Comparison of ENCODE assay signal across 10 cellular contexts in genomic region chr2:24926220-24926601, GRCh38. TPM values are rescaled to one million over a fixed set of nuclear protein-coding genes. Genes with fewer than 3 reads are reported as not detected.
A peak's percentile ranks its signal among the peaks of the same experiment; 100 is the strongest.
DNase-seq lines count a peak whose midpoint lies in the region; ATAC-seq, FAIRE-seq and TF ChIP-seq lines count a peak whose summit lies in the region.
"Had no signal": no experiment of that assay in that cellular context is flagged by ENCODE, and none has a peak within 500 bp of the region (broad histone marks: within the 10 kb centered on the region; RNA-seq: fewer than 3 reads in every experiment).

No MANE protein-coding gene starts in this region.

- H4K20me1 ChIP-seq in H1 (replicated peaks in 1 of 2; ENCODE audit: control insufficient read depth in 1 of 2, insufficient read depth in 2 of 2, low read length in 2 of 2), result no peaks in the 10 kb centered on the region

- H4K5ac ChIP-seq in H1 (ENCODE audit: insufficient read length, low read depth, low read length), result no peak overlapping the region

- POLR2A ChIA-PET in H1 (lab: Charles Lee; ENCODE audit: partially characterized antibody), result interaction anchor here (1.0 to 1.2 kb wide), 2 partner anchors 9 to 97 kb away, joined by 3 read pairs; no protein-coding TSS in a partner anchor
- POLR2A ChIA-PET in Caco-2 (lab: Charles Lee), result no interaction called here
- POLR2A ChIA-PET in activated CD8-positive, alpha-beta T cell treated with anti-CD3 and anti-CD28 coated beads, Interleukin-2, amount 10 ng/mL, durations not matched to agents 7 days and 5 days (lab: Charles Lee), result no interaction called here

- H3K4me1 Mint-ChIP-seq in Caco-2 (ENCODE audit: low read depth, unreplicated experiment), result no peaks in the 10 kb centered on the region
- peaks cover 7% of the 10 kb centered on the region for H3K4me1 Mint-ChIP-seq in activated CD8-positive, alpha-beta T cell treated with anti-CD3 and anti-CD28 coated beads, Interleukin-2, amount 10 ng/mL, durations not matched to agents 7 days and 5 days (ENCODE audit: low read depth)

- H3K27ac ChIP-seq in left ventricle myocardium inferior (replicated peaks) (peak overlapping the region; percentile 75), H1 (ENCODE audit: low read depth, low read length) (no peak overlapping the region), rectal smooth muscle tissue (ENCODE audit: low read depth, low read length) (no peak overlapping the region), uterus (peak overlapping the region; percentile 57 to 84)

- no peak overlapping the region; the same call in 1 of the 2 replicates for H2AFZ ChIP-seq in H1 (ENCODE audit: low read length)

- peak overlapping the region; percentile 51 for H3K18ac ChIP-seq in H1 (ENCODE audit: extremely low read depth, low read length)

- no peak for TF ChIP-seq CTCF in left ventricle myocardium inferior (IDR thresholded peaks at IDR 0.05; ENCODE audit: borderline replicate concordance)
- no peak for TF ChIP-seq CTCF in H1 (IDR thresholded peaks at IDR 0.05; ENCODE audit: control extremely low read depth in 1 of 3, insufficient read depth in 1 of 3, low read depth in 1 of 3, low read length in 3 of 3)
- TF ChIP-seq CTCF in uterus (IDR thresholded peaks at IDR 0.05), result no peak
- no peak for TF ChIP-seq CTCF in Caco-2 (IDR thresholded peaks at IDR 0.05; ENCODE audit: insufficient read depth in 1 of 2, low read depth in 1 of 2, low read length in 1 of 2, severe bottlenecking in 1 of 2, unreplicated experiment in 1 of 2)

- peak overlapping the region; percentile 89 for H3K4ac ChIP-seq in H1 (replicated peaks; ENCODE audit: insufficient read length, low read depth, low read length)

- no peak for FAIRE-seq in H1 (lab: Jason Lieb, UNC)

- H3K79me1 ChIP-seq in H1 (ENCODE audit: low read depth, low read length), result peaks cover 3% of the 10 kb centered on the region

- TF ChIP-seq EP300 in H1 (IDR thresholded peaks at IDR 0.05; ENCODE audit: borderline replicate concordance in 1 of 2, low read depth in 2 of 2, low read length in 2 of 2), result no peak

- peak overlapping the region; percentile 89 for H2BK12ac ChIP-seq in H1 (ENCODE audit: low read depth, low read length)

- peaks cover 9% of the 10 kb centered on the region for H3K23me2 ChIP-seq in H1 (ENCODE audit: low read depth, low read length)

- intact Hi-C loops in left ventricle myocardium inferior (cut with micrococcal nuclease) (no loop called here), cardiac septum (cut with DNase I) (no loop called here), uterus (cut with DNase I; ENCODE audit: low total_unique reads) (no loop called here), Caco-2 (cut with micrococcal nuclease; ENCODE audit: unreplicated experiment) (loop anchor here (10.0 kb wide), 1 partner anchor 511 kb away; no protein-coding TSS in a partner anchor)

- H3K4me1 ChIP-seq in left ventricle myocardium inferior (peaks cover 23% of the 10 kb centered on the region), H1 (replicated peaks in 1 of 4; ENCODE audit: control insufficient read depth in 3 of 4, insufficient read depth in 4 of 4, low read length in 3 of 4) (peaks cover 0 to 10% (median 3%) of the 10 kb centered on the region in 4 experiments; a peak in 4 of 7 replicates), rectal smooth muscle tissue (ENCODE audit: control insufficient read depth, insufficient read depth, low read length) (peaks cover 4% of the 10 kb centered on the region), uterus (peaks cover 0 to 4% of the 10 kb centered on the region in 2 donors), Caco-2 (no peaks in the 10 kb centered on the region)

- peaks cover 0 to 4% of the 10 kb centered on the region in 2 experiments; a peak in 1 of 4 replicates for H3K79me2 ChIP-seq in H1 (ENCODE audit: control insufficient read depth in 1 of 2, insufficient read depth in 2 of 2, low read length in 2 of 2)

- H4K91ac ChIP-seq in H1 (replicated peaks; ENCODE audit: insufficient read length, low read length), result peak overlapping the region; percentile 88

- H3K23ac ChIP-seq in H1 (ENCODE audit: insufficient read length), result no peak overlapping the region

- H2BK15ac ChIP-seq in H1 (ENCODE audit: low read length), result peak overlapping the region; percentile 21

- CTCF ChIA-PET in H1 (lab: Charles Lee; ENCODE audit: partially characterized antibody) (no interaction called here), Caco-2 (lab: Charles Lee) (no interaction called here)
- CTCF ChIA-PET in activated CD8-positive, alpha-beta T cell treated with anti-CD3 and anti-CD28 coated beads, Interleukin-2, amount 10 ng/mL, durations not matched to agents 7 days and 5 days (lab: Charles Lee), result interaction anchor here (0.8 kb wide), 1 partner anchor 29 kb away, joined by 3 read pairs; no protein-coding TSS in a partner anchor

- H3K36me3 Mint-ChIP-seq in Caco-2 (ENCODE audit: insufficient read depth, unreplicated experiment), result no peaks in the 10 kb centered on the region
- no peaks in the 10 kb centered on the region for H3K36me3 Mint-ChIP-seq in activated CD8-positive, alpha-beta T cell treated with anti-CD3 and anti-CD28 coated beads, Interleukin-2, amount 10 ng/mL, durations not matched to agents 7 days and 5 days (ENCODE audit: low read depth)

- peak overlapping the region; percentile 75; the same call in 1 of the 2 replicates for H2BK5ac ChIP-seq in H1 (ENCODE audit: low read depth, low read length)

- H3K4me3 ChIP-seq in left ventricle myocardium inferior, result peak overlapping the region; percentile 54
- H3K4me3 ChIP-seq in H1 (ENCODE audit: extremely low read depth in 1 of 4, insufficient read depth in 2 of 4, low read depth in 3 of 4, low read length in 4 of 4), result no peak overlapping the region
- peak overlapping the region; percentile 57 for H3K4me3 ChIP-seq in rectal smooth muscle tissue (ENCODE audit: low read length)
- peak overlapping the region in 1 of 2 donors; percentile 20 for H3K4me3 ChIP-seq in uterus
- no peak overlapping the region for H3K4me3 ChIP-seq in Caco-2 (ENCODE audit: low read depth, low read length)

- peak overlapping the region; percentile 28 for H2BK20ac ChIP-seq in H1 (ENCODE audit: low read length)

- no peak overlapping the region for H2BK120ac ChIP-seq in H1 (replicated peaks; ENCODE audit: low read depth, low read length)

- H3K36me3 ChIP-seq in left ventricle myocardium inferior (no peaks in the 10 kb centered on the region), H1 (ENCODE audit: control insufficient read depth in 2 of 4, insufficient read depth in 4 of 4, low read length in 3 of 4) (no peaks in the 10 kb centered on the region; a peak in 1 of 8 replicates), rectal smooth muscle tissue (ENCODE audit: control insufficient read depth, insufficient read depth, low read length) (no peaks in the 10 kb centered on the region), uterus (no peaks in the 10 kb centered on the region), Caco-2 (ENCODE audit: control insufficient read depth, insufficient read depth, low read length) (no peaks in the 10 kb centered on the region)

- TF ChIP-seq POLR2A in H1 (IDR thresholded peaks at IDR 0.05; ENCODE audit: control extremely low read depth in 1 of 2, low read depth in 2 of 2, low read length in 2 of 2), result no peak
- TF ChIP-seq POLR2A in uterus (IDR thresholded peaks at IDR 0.05), result no peak

- H3K27me3 Mint-ChIP-seq in Caco-2 (ENCODE audit: insufficient read depth, unreplicated experiment), result no peaks in the 10 kb centered on the region
- no peaks in the 10 kb centered on the region for H3K27me3 Mint-ChIP-seq in activated CD8-positive, alpha-beta T cell treated with anti-CD3 and anti-CD28 coated beads, Interleukin-2, amount 10 ng/mL, durations not matched to agents 7 days and 5 days (ENCODE audit: low read depth)

- H3K14ac ChIP-seq in H1 (ENCODE audit: insufficient read length), result no peak overlapping the region

- ATAC-seq in activated CD8-positive, alpha-beta T cell treated with anti-CD3 and anti-CD28 coated beads, Interleukin-2, amount 10 ng/mL, durations not matched to agents 7 days and 5 days, result no peak

- H3K9me3 Mint-ChIP-seq in Caco-2 (ENCODE audit: unreplicated experiment), result no peaks in the 10 kb centered on the region
- H3K9me3 Mint-ChIP-seq in activated CD8-positive, alpha-beta T cell treated with anti-CD3 and anti-CD28 coated beads, Interleukin-2, amount 10 ng/mL, durations not matched to agents 7 days and 5 days (ENCODE audit: insufficient read depth), result no peaks in the 10 kb centered on the region

- no peak overlapping the region for H3K56ac ChIP-seq in H1 (replicated peaks; ENCODE audit: insufficient read length, low read depth, low read length)

- H3K4me2 ChIP-seq in H1 (ENCODE audit: insufficient read depth in 1 of 2, low read depth in 2 of 2, low read length in 2 of 2), result 0 out of 4 replicates have a peak overlapping the region, but pooled peaks of 1 of the 2 experiments have one; percentile 6

- no peak overlapping the region for H3K27ac Mint-ChIP-seq in Caco-2 (ENCODE audit: unreplicated experiment)
- H3K27ac Mint-ChIP-seq in activated CD8-positive, alpha-beta T cell treated with anti-CD3 and anti-CD28 coated beads, Interleukin-2, amount 10 ng/mL, durations not matched to agents 7 days and 5 days, result no peak overlapping the region

- no peaks in the 10 kb centered on the region for H3K9me3 ChIP-seq in left ventricle myocardium inferior (replicated peaks)
- no peaks in the 10 kb centered on the region for H3K9me3 ChIP-seq in H1 (ENCODE audit: insufficient read depth in 2 of 2, low read depth in 1 of 2, low read length in 1 of 2)
- H3K9me3 ChIP-seq in uterus, result no peaks in the 10 kb centered on the region
- no peaks in the 10 kb centered on the region for H3K9me3 ChIP-seq in Caco-2

- H3K27me3 ChIP-seq in left ventricle myocardium inferior (ENCODE audit: low read depth), result no peaks in the 10 kb centered on the region
- peaks cover 0 to 3% (median 0%) of the 10 kb centered on the region in 4 experiments; a peak in 4 of 7 replicates for H3K27me3 ChIP-seq in H1 (replicated peaks in 1 of 4; ENCODE audit: control insufficient read depth in 3 of 4, extremely low read depth in 1 of 4, insufficient read depth in 3 of 4, low read length in 3 of 4)
- no peaks in the 10 kb centered on the region for H3K27me3 ChIP-seq in rectal smooth muscle tissue (ENCODE audit: control insufficient read depth, insufficient read depth, low read length)
- H3K27me3 ChIP-seq in uterus, result no peaks in the 10 kb centered on the region
- H3K27me3 ChIP-seq in Caco-2 (replicated peaks; ENCODE audit: control insufficient read depth, insufficient read depth, low read length), result no peaks in the 10 kb centered on the region

- no TSS peak for BruUV-seq in Caco-2 (replicated peaks; lab: Mats Ljungman, UMichigan)

- TF ChIP-seq RAD21 in H1 (IDR thresholded peaks at IDR 0.05 in 1 of 2, conservative IDR thresholded peaks at IDR 0.05 in 1 of 2; ENCODE audit: low read depth in 2 of 2, low read length in 2 of 2), result no peak

- H3K9ac ChIP-seq in H1 (replicated peaks in 1 of 4; ENCODE audit: extremely low read depth in 1 of 4, low read depth in 3 of 4, low read length in 3 of 4), result no peak overlapping the region
- no peak overlapping the region for H3K9ac ChIP-seq in rectal smooth muscle tissue (ENCODE audit: low read length)

- H3K4me3 Mint-ChIP-seq in Caco-2 (ENCODE audit: unreplicated experiment), result no peak overlapping the region
- no peak overlapping the region for H3K4me3 Mint-ChIP-seq in activated CD8-positive, alpha-beta T cell treated with anti-CD3 and anti-CD28 coated beads, Interleukin-2, amount 10 ng/mL, durations not matched to agents 7 days and 5 days

- H2AK5ac ChIP-seq in H1 (ENCODE audit: low read depth, low read length), result peak overlapping the region; percentile 100

- WGBS in H1 (ENCODE audit: extremely low coverage in 1 of 2, insufficient coverage in 1 of 2, insufficient read length in 1 of 2, insufficient replicate concordance in 2 of 2, low coverage in 1 of 2, low lambda C conversion rate in 2 of 2, missing lambda C conversion rate in 1 of 2), 2 experiments, result 94% methylated on average over 13 of the region's 14 CpGs; no CpG with 5 or more reads in 1 of the 2 experiments

- DNase-seq in left ventricle myocardium inferior (no peak), cardiac septum (ENCODE audit: low spot score) (no peak), H1 (ENCODE audit: low read depth in 1 of 2, low spot score in 2 of 2) (no peak), uterus (no peak), Caco-2 (no peak)
- no peak for DNase-seq in activated CD4-positive, CD25-positive, alpha-beta regulatory T cell treated with anti-CD3 and anti-CD28 coated beads, Interleukin-2, amount 50 U/mL, for 72 hours
- no peak for DNase-seq in activated CD8-positive, alpha-beta T cell treated with anti-CD3 and anti-CD28 coated beads, Interleukin-2, amount 10 ng/mL, durations not matched to agents 7 days and 5 days
- DNase-seq: NCI-H1436, NCI-H524 treated with DMSO at 0.1 percent for 48 hours had no signal

- H4K8ac ChIP-seq in H1 (ENCODE audit: extremely low read depth, insufficient read depth, low read length), result peak overlapping the region; percentile 75; the same call in 1 of the 2 replicates

RNA-seq across cellular contexts. Expression of gene ADCY3, which starts 6.2 kb away (rescaled TPM):
- total RNA-seq in left ventricle myocardium inferior (12.8 TPM), cardiac septum (15.4 TPM), uterus (100 to 1,000 TPM in 1 of 4 donors, 10 to 100 TPM in 3; 37.9 to 104 (median 51.7) TPM), Caco-2 (2022) (71.3 and 75.6 TPM in 2 replicates)
- total RNA-seq in H1 (2021; fragmentation: NEBNext Ultra II Directional; extraction: Animal tissue kit (Norgen Biotek cat#: 25700)), result 50.5 and 52.9 TPM in 2 replicates
- 45.1 and 61.8 TPM in 2 replicates for polyA plus RNA-seq in H1 (2011; rRNA removed)
- 42.3 TPM for polyA plus RNA-seq in H1 (2011; cell fraction: cytosol; rRNA removed)
- 128 TPM for polyA plus RNA-seq in H1 (2011; cell fraction: nucleus; rRNA removed)
- 29.0 to 39.1 TPM (median 33.5 TPM) in 4 replicates for polyA plus RNA-seq in H1 (2012, experiment 1 of 2)
- 22.5 TPM for polyA plus RNA-seq in H1 (2012, experiment 2 of 2)
- 38.2 TPM for polyA plus RNA-seq in H1 (2013, experiment 1 of 2)
- 35.0 TPM for polyA plus RNA-seq in H1 (2013, experiment 2 of 2)
- 92.2 and 116 TPM in 2 replicates for polyA minus RNA-seq in H1 (2011; rRNA and poly(A)+ RNA removed)
- polyA minus RNA-seq in H1 (2011; cell fraction: cytosol; rRNA and poly(A)+ RNA removed), result 37.3 TPM
- polyA minus RNA-seq in H1 (2011; cell fraction: nucleus; rRNA and poly(A)+ RNA removed), result 53.5 TPM
- total RNA-seq in activated CD8-positive, alpha-beta T cell treated with anti-CD3 and anti-CD28 coated beads, Interleukin-2, amount 10 ng/mL, durations not matched to agents 7 days and 5 days, result 10 to 100 TPM; 52.9 to 62.7 TPM

RNA-seq across cellular contexts. Expression of gene DNAJC27, which starts 45.5 kb away (rescaled TPM):
- total RNA-seq in left ventricle myocardium inferior (10.1 TPM), cardiac septum (11.2 TPM), uterus (10 to 100 TPM in 1 of 4 donors, 1 to 10 TPM in 3; 3.1 to 15.3 (median 7.8) TPM), Caco-2 (2022) (5.1 and 6.1 TPM in 2 replicates)
- total RNA-seq in H1 (2021; fragmentation: NEBNext Ultra II Directional; extraction: Animal tissue kit (Norgen Biotek cat#: 25700)), result 3.7 and 4.5 TPM in 2 replicates
- 1.4 and 1.5 TPM in 2 replicates for polyA plus RNA-seq in H1 (2011; rRNA removed)
- polyA plus RNA-seq in H1 (2011; cell fraction: cytosol; rRNA removed), result 2.6 TPM
- polyA plus RNA-seq in H1 (2011; cell fraction: nucleus; rRNA removed), result 2.0 TPM
- 1.7 to 2.8 TPM (median 2.0 TPM) in 4 replicates for polyA plus RNA-seq in H1 (2012, experiment 1 of 2)
- 0.68 TPM for polyA plus RNA-seq in H1 (2012, experiment 2 of 2)
- 2.7 TPM for polyA plus RNA-seq in H1 (2013, experiment 1 of 2)
- 2.5 TPM for polyA plus RNA-seq in H1 (2013, experiment 2 of 2)
- polyA minus RNA-seq in H1 (2011; rRNA and poly(A)+ RNA removed), result 3.1 and 4.4 TPM in 2 replicates
- 0.73 TPM for polyA minus RNA-seq in H1 (2011; cell fraction: cytosol; rRNA and poly(A)+ RNA removed)
- polyA minus RNA-seq in H1 (2011; cell fraction: nucleus; rRNA and poly(A)+ RNA removed), result 3.3 TPM
- 1 to 10 TPM; 6.5 to 8.0 TPM for total RNA-seq in activated CD8-positive, alpha-beta T cell treated with anti-CD3 and anti-CD28 coated beads, Interleukin-2, amount 10 ng/mL, durations not matched to agents 7 days and 5 days

Comparison
In these comparisons a context has a peak if more than half of its experiments do, and no peak if none do; other contexts are left out.
1. H3K27ac ChIP-seq: peak in left ventricle myocardium inferior (single experiment) and uterus (2 of 2); none in H1 (single experiment) and rectal smooth muscle tissue (single experiment).
2. H3K4me3 ChIP-seq: peak in left ventricle myocardium inferior (single experiment) and rectal smooth muscle tissue (single experiment); none in H1 (0 of 4) and Caco-2 (single experiment).